ENCODE assay signal across 8 cellular contexts in the genomic region with DNA sequence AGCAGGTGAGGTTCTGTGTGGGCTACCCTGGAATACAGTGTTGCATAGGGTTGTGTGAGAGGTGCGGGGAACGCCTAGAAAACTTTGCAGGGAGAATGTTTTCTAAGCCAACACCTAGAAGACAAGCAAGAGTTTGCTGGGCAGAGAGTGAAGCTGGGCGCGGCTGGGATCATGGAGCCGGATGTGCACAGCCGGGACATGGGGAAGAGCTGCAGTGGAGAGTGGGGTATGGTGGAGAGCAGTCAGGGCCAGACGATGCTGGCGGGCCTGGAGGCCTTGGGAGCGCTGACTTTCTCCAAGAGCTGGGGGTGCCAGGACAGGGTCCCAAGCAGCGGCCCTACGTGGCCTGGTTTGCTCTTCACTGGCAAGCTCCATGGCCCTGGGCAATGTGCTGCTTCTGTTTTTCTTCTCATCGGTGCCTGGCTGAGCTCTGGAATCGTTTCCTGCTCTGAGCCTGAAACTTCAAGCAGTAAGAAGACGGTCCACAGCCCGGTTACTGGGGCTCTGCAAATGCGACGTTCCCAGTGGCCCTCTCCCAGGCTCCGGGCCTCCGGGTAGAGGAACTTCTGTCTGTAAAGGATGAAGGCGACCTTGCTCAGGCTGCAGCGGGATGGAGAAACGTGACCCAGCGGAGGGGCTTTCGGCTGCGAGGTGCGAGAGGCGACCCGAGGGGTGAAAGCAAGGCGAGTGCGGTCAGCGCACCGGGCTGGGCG. TPM values are rescaled to one million over a fixed set of nuclear protein-coding genes. Genes with fewer than 3 reads are reported as not detected.
DNase-seq lines count a peak whose midpoint lies in the region; ATAC-seq and TF ChIP-seq lines count a peak whose summit lies in the region.

No MANE protein-coding gene starts in this region.

- H3K27ac ChIP-seq in uterus, result peak overlapping the region; percentile 86 to 96

- DNase-seq in BE2C (peak; percentile 57), fibroblast of pulmonary artery (ENCODE audit: low read depth) (peak; percentile 36), uterus (peak; percentile 42 to 54), OCI-M2 (lab: John Stamatoyannopoulos, UW; ENCODE audit: unreplicated experiment) (no peak)
- peak; percentile 26 for DNase-seq in activated CD8-positive, alpha-beta T cell treated with anti-CD3 and anti-CD28 coated beads for 36 hours

- no peaks in the 10 kb centered on the region for H3K9me3 ChIP-seq in BE2C
- no peaks in the 10 kb centered on the region for H3K9me3 ChIP-seq in uterus

- peak overlapping the region; percentile 76 for H3K4me3 ChIP-seq in BE2C (ENCODE audit: low read depth, low read length)
- H3K4me3 ChIP-seq in fibroblast of pulmonary artery (replicated peaks; ENCODE audit: low read depth, low read length), result peak overlapping the region; percentile 43
- peak overlapping the region; percentile 51 to 55 for H3K4me3 ChIP-seq in uterus

- POLR2A ChIA-PET in activated CD8-positive, alpha-beta T cell treated with anti-CD3 and anti-CD28 coated beads for 36 hours (lab: Charles Lee), result interaction anchor here (0.6 to 1.5 kb wide), 8 partner anchors 53 to 166 kb away, joined by 3 to 5 read pairs (median 4); no protein-coding TSS in a partner anchor

- no peaks in the 10 kb centered on the region for H3K36me3 ChIP-seq in BE2C
- no peaks in the 10 kb centered on the region for H3K36me3 ChIP-seq in uterus

- H3K4me3 Mint-ChIP-seq in activated CD8-positive, alpha-beta T cell treated with anti-CD3 and anti-CD28 coated beads for 36 hours, result peak overlapping the region; percentile 77
- H3K4me3 Mint-ChIP-seq in nephron, result peak overlapping the region; percentile 89 to 92 (median 90)

- H3K27me3 Mint-ChIP-seq in activated CD8-positive, alpha-beta T cell treated with anti-CD3 and anti-CD28 coated beads for 36 hours, result peaks cover 26% of the 10 kb centered on the region
- peaks cover 54% of the 10 kb centered on the region for H3K27me3 Mint-ChIP-seq in nephron (ENCODE audit: low read depth)

- ATAC-seq in GM19025 (IDR thresholded peaks at IDR 0.05; ENCODE audit: low read depth, unreplicated experiment) (peak; percentile 19), HG03378 (IDR thresholded peaks at IDR 0.05; ENCODE audit: unreplicated experiment) (peak; percentile 33)
- peak; percentile 11 for ATAC-seq in activated CD8-positive, alpha-beta T cell treated with anti-CD3 and anti-CD28 coated beads for 36 hours

- H3K27me3 ChIP-seq in BE2C, result no peaks in the 10 kb centered on the region
- no peaks in the 10 kb centered on the region for H3K27me3 ChIP-seq in uterus

- TF ChIP-seq CTCF in BE2C (IDR thresholded peaks at IDR 0.05; ENCODE audit: low read depth, low read length), result no peak
- TF ChIP-seq CTCF in activated CD8-positive, alpha-beta T cell treated with anti-CD3 and anti-CD28 coated beads for 36 hours (IDR thresholded peaks at IDR 0.05), result no peak
- TF ChIP-seq CTCF in fibroblast of pulmonary artery (IDR thresholded peaks at IDR 0.05; ENCODE audit: low read length, missing control alignments), result no peak
- TF ChIP-seq CTCF in nephron (IDR thresholded peaks at IDR 0.05; ENCODE audit: unreplicated experiment in 3 of 3), result no peak
- TF ChIP-seq CTCF in uterus (IDR thresholded peaks at IDR 0.05), result no peak

- H3K4me1 ChIP-seq in BE2C (no peaks in the 10 kb centered on the region; the same call in none of the 2 replicates), uterus (no peaks in the 10 kb centered on the region)

- H3K9me3 Mint-ChIP-seq in activated CD8-positive, alpha-beta T cell treated with anti-CD3 and anti-CD28 coated beads for 36 hours, result no peaks in the 10 kb centered on the region
- no peaks in the 10 kb centered on the region for H3K9me3 Mint-ChIP-seq in nephron

- H3K4me1 Mint-ChIP-seq in activated CD8-positive, alpha-beta T cell treated with anti-CD3 and anti-CD28 coated beads for 36 hours (ENCODE audit: low read depth), result peaks cover 4% of the 10 kb centered on the region
- H3K4me1 Mint-ChIP-seq in nephron, result peaks cover 24% of the 10 kb centered on the region

- H3K36me3 Mint-ChIP-seq in activated CD8-positive, alpha-beta T cell treated with anti-CD3 and anti-CD28 coated beads for 36 hours (ENCODE audit: low read depth), result no peaks in the 10 kb centered on the region
- no peaks in the 10 kb centered on the region for H3K36me3 Mint-ChIP-seq in nephron (ENCODE audit: low read depth)

- CTCF ChIA-PET in activated CD8-positive, alpha-beta T cell treated with anti-CD3 and anti-CD28 coated beads for 36 hours (lab: Charles Lee), result interaction anchor here (0.6 to 10.0 kb wide), 53 partner anchors 9 to 353 kb away, joined by 3 to 253 read pairs (median 5); a partner anchor contains a TSS

- intact Hi-C loops in activated CD8-positive, alpha-beta T cell treated with anti-CD3 and anti-CD28 coated beads for 36 hours (cut with micrococcal nuclease), result loop anchor here (2.0 to 5.0 kb wide), 3 partner anchors 61 to 136 kb away; no protein-coding TSS in a partner anchor
- intact Hi-C loops in uterus (cut with DNase I; ENCODE audit: low total_unique reads), result loop anchor here (2.0 kb wide), 1 partner anchor 76 kb away; no protein-coding TSS in a partner anchor

- TF ChIP-seq POLR2A in uterus (IDR thresholded peaks at IDR 0.05), result no peak

- peak overlapping the region; percentile 77 for H3K27ac Mint-ChIP-seq in activated CD8-positive, alpha-beta T cell treated with anti-CD3 and anti-CD28 coated beads for 36 hours
- peak overlapping the region; percentile 74 to 98 (median 89) for H3K27ac Mint-ChIP-seq in nephron

RNA-seq across cellular contexts. Expression of a gene that starts 51.9 kb away (rescaled TPM):
- polyA plus RNA-seq in BE2C (2012; ENCODE audit: insufficient read depth, insufficient read length, low read depth), result 0.32 TPM
- under 1 TPM; 0.04 to 0.05 TPM for total RNA-seq in activated CD8-positive, alpha-beta T cell treated with anti-CD3 and anti-CD28 coated beads for 36 hours
- 100 to 1,000 TPM in 2 of 4 donors, 10 to 100 TPM in 2; 39.2 to 135 (median 81.2) TPM for total RNA-seq in uterus

Comparison
In these comparisons a context has a peak if more than half of its experiments do, and no peak if none do; other contexts are left out.
1. RNA of a gene that starts 51.9 kb away (total RNA-seq): 39.2 to 135 TPM in uterus; 0.04 to 0.05 TPM in activated CD8-positive, alpha-beta T cell treated with anti-CD3 and anti-CD28 coated beads for 36 hours; every median in the first group is over 10 times any median in the second.
2. Peak in every context shown above with its lines, with median percentiles within 50 percentile points of each other: H3K4me3 ChIP-seq and ATAC-seq.